Comparison of ENCODE assay signal across 11 cellular contexts in the genomic region with DNA sequence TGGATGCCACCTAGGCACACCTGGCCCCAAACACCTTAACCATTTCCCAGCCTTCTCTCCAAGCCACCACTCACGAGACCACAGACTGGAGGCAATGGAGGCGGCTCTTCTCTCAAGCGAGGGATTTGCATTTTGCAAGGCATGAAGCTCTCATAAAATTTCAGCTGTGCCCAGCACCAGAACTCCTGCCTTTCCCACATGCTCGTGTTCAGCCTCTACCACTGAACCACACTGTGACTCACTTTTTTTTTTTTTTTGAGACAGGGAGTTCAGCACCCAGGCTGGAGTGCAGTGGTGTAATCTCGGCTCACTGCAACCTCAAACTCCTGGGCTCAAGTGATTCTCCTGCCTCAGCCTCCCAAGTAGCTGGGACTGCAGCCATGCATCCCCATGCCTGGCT. TPM values are rescaled to one million over a fixed set of nuclear protein-coding genes. Genes with fewer than 3 reads are reported as not detected.
DNase-seq lines count a peak whose midpoint lies in the region; ATAC-seq and TF ChIP-seq lines count a peak whose summit lies in the region.
"Had no signal": no experiment of that assay in that cellular context is flagged by ENCODE, and none has a peak within 500 bp of the region (broad histone marks: within the 10 kb centered on the region; RNA-seq: fewer than 3 reads in every experiment).

No MANE protein-coding gene starts in this region.

- H3K36me3 Mint-ChIP-seq in activated naive CD8-positive, alpha-beta T cell treated with anti-CD3 and anti-CD28 coated beads, Interleukin-2, amount 50 U/mL, for 24 hours (ENCODE audit: low read depth): no peaks in the 10 kb centered on the region
- H3K36me3 Mint-ChIP-seq: activated CD4-positive, alpha-beta memory T cell treated with anti-CD3 and anti-CD28 coated beads for 36 hours had no signal

- H3K4me3 ChIP-seq in BJ (ENCODE audit: low read depth, low read length) (no peak overlapping the region), fibroblast of the aortic adventitia (ENCODE audit: low read depth, low read length) (no peak overlapping the region)
- H3K4me3 ChIP-seq: BLaER1, left ventricle myocardium inferior had no signal

- no peak for ATAC-seq in activated naive CD8-positive, alpha-beta T cell treated with anti-CD3 and anti-CD28 coated beads, Interleukin-2, amount 50 U/mL, for 24 hours

- H3K4me1 Mint-ChIP-seq in activated naive CD8-positive, alpha-beta T cell treated with anti-CD3 and anti-CD28 coated beads, Interleukin-2, amount 50 U/mL, for 24 hours: peaks cover 22% of the 10 kb centered on the region

- POLR2A ChIA-PET in BJ (lab: Charles Lee): no interaction called here

- no peak overlapping the region for H3K4me3 Mint-ChIP-seq in activated naive CD8-positive, alpha-beta T cell treated with anti-CD3 and anti-CD28 coated beads, Interleukin-2, amount 50 U/mL, for 24 hours
- H3K4me3 Mint-ChIP-seq: activated CD4-positive, alpha-beta memory T cell treated with anti-CD3 and anti-CD28 coated beads for 36 hours had no signal

- no peaks in the 10 kb centered on the region for H3K9me3 Mint-ChIP-seq in activated naive CD8-positive, alpha-beta T cell treated with anti-CD3 and anti-CD28 coated beads, Interleukin-2, amount 50 U/mL, for 24 hours
- H3K9me3 Mint-ChIP-seq: activated CD4-positive, alpha-beta memory T cell treated with anti-CD3 and anti-CD28 coated beads for 36 hours had no signal

- H3K27me3 Mint-ChIP-seq in activated naive CD8-positive, alpha-beta T cell treated with anti-CD3 and anti-CD28 coated beads, Interleukin-2, amount 50 U/mL, for 24 hours: no peaks in the 10 kb centered on the region
- H3K27me3 Mint-ChIP-seq: activated CD4-positive, alpha-beta memory T cell treated with anti-CD3 and anti-CD28 coated beads for 36 hours had no signal

- DNase-seq in BJ (ENCODE audit: low read depth) (peak; percentile 19), NCI-H69 (lab: John Stamatoyannopoulos, UW) (peak; percentile 29), fibroblast of the aortic adventitia (ENCODE audit: low read depth) (peak; percentile 45), middle frontal gyrus (ENCODE audit: extremely low spot score, low spot score) (no peak), occipital lobe (lab: John Stamatoyannopoulos, UW) (no peak)
- no peak for DNase-seq in activated naive CD8-positive, alpha-beta T cell treated with anti-CD3 and anti-CD28 coated beads, Interleukin-2, amount 50 U/mL, for 24 hours
- DNase-seq: activated CD4-positive, alpha-beta memory T cell treated with anti-CD3 and anti-CD28 coated beads for 36 hours; aorta; left ventricle myocardium inferior had no signal

- no peaks in the 10 kb centered on the region for H3K27me3 ChIP-seq in BJ (ENCODE audit: control insufficient read depth, insufficient read depth, low read length)
- H3K27me3 ChIP-seq: BLaER1 had no signal

- H3K27ac Mint-ChIP-seq in activated naive CD8-positive, alpha-beta T cell treated with anti-CD3 and anti-CD28 coated beads, Interleukin-2, amount 50 U/mL, for 24 hours: no peak overlapping the region
- H3K27ac Mint-ChIP-seq: activated CD4-positive, alpha-beta memory T cell treated with anti-CD3 and anti-CD28 coated beads for 36 hours had no signal

- TF ChIP-seq CTCF in BJ (IDR thresholded peaks at IDR 0.05; ENCODE audit: insufficient read depth, low read depth, low read length) (no peak), fibroblast of the aortic adventitia (IDR thresholded peaks at IDR 0.05; ENCODE audit: insufficient read depth, low read length) (no peak)

- CTCF ChIA-PET in BJ (lab: Yijun Ruan, JAX): interaction anchor here (0.8 to 2.1 kb wide), 6 partner anchors 9 to 185 kb away, joined by 3 to 6 read pairs (median 3); a partner anchor contains a TSS

- no peaks in the 10 kb centered on the region for H3K36me3 ChIP-seq in BJ (ENCODE audit: control insufficient read depth, insufficient read depth, low read length)
- H3K36me3 ChIP-seq: BLaER1, left ventricle myocardium inferior had no signal

RNA-seq across cellular contexts. Expression of a gene that starts 10.6 kb away (rescaled TPM):
- 0.20 and 0.55 TPM in 2 replicates for polyA plus RNA-seq in BJ (2011; rRNA removed)
- 0.52 TPM in 1 of 2 replicates, not detected in the other for polyA minus RNA-seq in BJ (2011; rRNA and poly(A)+ RNA removed)
- total RNA-seq in fibroblast of the aortic adventitia (ENCODE audit: low replicate concordance) (0.27 TPM in 1 of 2 replicates, not detected in the other), occipital lobe (5.6 TPM)
- total RNA-seq: fibroblast of lung had no signal
- polyA plus RNA-seq: fibroblast of lung had no signal

RNA-seq across cellular contexts. Expression of a gene that starts 18.4 kb away (rescaled TPM):
- polyA plus RNA-seq in BJ (2011; rRNA removed): 0.38 and 0.94 TPM in 2 replicates
- 1.5 TPM in 1 of 2 replicates, not detected in the other for polyA minus RNA-seq in BJ (2011; rRNA and poly(A)+ RNA removed)
- total RNA-seq in fibroblast of the aortic adventitia (ENCODE audit: low replicate concordance): 1.5 and 1.8 TPM in 2 replicates
- total RNA-seq in occipital lobe: 11.1 TPM

RNA-seq across cellular contexts. Expression of a gene that starts 18.5 kb away (rescaled TPM):
- polyA plus RNA-seq in BJ (2011; rRNA removed): 8.0 and 13.1 TPM in 2 replicates
- polyA minus RNA-seq in BJ (2011; rRNA and poly(A)+ RNA removed): 12.6 and 14.4 TPM in 2 replicates
- 12.5 and 16.6 TPM in 2 replicates for total RNA-seq in fibroblast of the aortic adventitia (ENCODE audit: low replicate concordance)
- total RNA-seq in occipital lobe: 8.9 TPM

RNA-seq across cellular contexts. Expression of a gene that starts 50.7 kb away (rescaled TPM):
- 12.5 and 18.6 TPM in 2 replicates for polyA plus RNA-seq in BJ (2011; rRNA removed)
- polyA minus RNA-seq in BJ (2011; rRNA and poly(A)+ RNA removed): 5.2 and 5.5 TPM in 2 replicates
- total RNA-seq in fibroblast of the aortic adventitia (ENCODE audit: low replicate concordance) (0.90 and 1.6 TPM in 2 replicates), occipital lobe (not detected)

Comparison
In these comparisons a context has a peak if more than half of its experiments do, and no peak if none do; other contexts are left out.
1. DNase-seq: peak in BJ (single experiment), NCI-H69 (single experiment) and fibroblast of the aortic adventitia (single experiment); none in middle frontal gyrus (single experiment), activated naive CD8-positive, alpha-beta T cell treated with anti-CD3 and anti-CD28 coated beads, Interleukin-2, amount 50 U/mL, for 24 hours (single experiment) and occipital lobe (single experiment).